ENCODE assay signal across 1 cellular context in the genomic region with DNA sequence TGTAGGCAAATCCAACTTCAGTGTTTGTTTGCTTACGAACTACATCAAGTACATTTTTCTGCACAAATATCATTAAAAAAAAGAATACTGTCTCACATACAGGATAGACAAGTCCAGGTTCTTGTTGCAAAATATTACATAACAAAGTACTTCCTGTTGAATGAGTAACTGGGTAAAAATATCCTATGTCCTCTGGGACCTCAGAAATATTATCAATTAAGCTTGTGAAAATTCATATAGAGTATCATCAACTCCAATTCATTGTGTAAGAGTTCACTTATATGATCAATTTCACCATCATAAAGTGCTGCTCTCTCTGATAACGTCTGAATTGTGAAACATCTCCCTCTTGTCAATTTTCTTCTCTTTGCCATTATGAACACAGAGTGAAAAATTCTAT.
A peak's percentile ranks its signal among the peaks of the same experiment; 100 is the strongest.
TF ChIP-seq lines count a peak whose summit lies in the region.

No MANE protein-coding gene starts in this region.

TF ChIP-seq in IMR-90, 13 proteins besides CTCF, POLR2A, EP300 and RAD21:
- TF ChIP-seq, protein P1, sequence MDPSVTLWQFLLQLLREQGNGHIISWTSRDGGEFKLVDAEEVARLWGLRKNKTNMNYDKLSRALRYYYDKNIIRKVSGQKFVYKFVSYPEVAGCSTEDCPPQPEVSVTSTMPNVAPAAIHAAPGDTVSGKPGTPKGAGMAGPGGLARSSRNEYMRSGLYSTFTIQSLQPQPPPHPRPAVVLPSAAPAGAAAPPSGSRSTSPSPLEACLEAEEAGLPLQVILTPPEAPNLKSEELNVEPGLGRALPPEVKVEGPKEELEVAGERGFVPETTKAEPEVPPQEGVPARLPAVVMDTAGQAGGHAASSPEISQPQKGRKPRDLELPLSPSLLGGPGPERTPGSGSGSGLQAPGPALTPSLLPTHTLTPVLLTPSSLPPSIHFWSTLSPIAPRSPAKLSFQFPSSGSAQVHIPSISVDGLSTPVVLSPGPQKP (IDR thresholded peaks at IDR 0.05; ENCODE audit: borderline replicate concordance, low read depth, low read length), result no peak
- no peak for TF ChIP-seq MXI1 (IDR thresholded peaks at IDR 0.05; ENCODE audit: borderline replicate concordance, low read depth, low read length)
- peak; percentile 33; the same call in 1 of the 2 replicates for TF ChIP-seq CEBPB (IDR thresholded peaks at IDR 0.05; ENCODE audit: low read depth, low read length)
- no peak for TF ChIP-seq RCOR1 (IDR thresholded peaks at IDR 0.05; ENCODE audit: insufficient replicate concordance, low read length)
